Comparison of ENCODE assay signal across 22 cellular contexts in the genomic region with DNA sequence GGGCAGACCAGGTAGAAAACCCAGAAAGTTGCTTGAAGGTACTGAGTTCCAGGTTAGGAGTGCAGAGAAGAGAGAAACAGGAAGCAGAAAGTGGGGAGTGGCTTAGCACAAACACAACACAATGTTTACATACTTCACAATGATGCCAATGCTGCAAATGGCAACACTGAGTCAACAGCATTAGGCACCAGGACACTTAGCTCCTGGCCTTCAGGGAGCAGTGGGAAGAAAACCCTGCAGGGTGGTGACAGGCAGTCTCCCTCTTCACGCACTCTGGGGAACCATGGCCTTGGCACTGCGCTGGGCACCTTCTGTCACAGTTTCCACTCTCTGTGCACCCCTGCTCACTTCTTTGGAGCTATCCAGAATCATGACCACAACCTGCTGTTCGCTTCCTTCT. TPM values are rescaled to one million over a fixed set of nuclear protein-coding genes. Genes with fewer than 3 reads are reported as not detected.
A peak's percentile ranks its signal among the peaks of the same experiment; 100 is the strongest.
DNase-seq lines count a peak whose midpoint lies in the region; ATAC-seq and TF ChIP-seq lines count a peak whose summit lies in the region.
"Had no signal": no experiment of that assay in that cellular context is flagged by ENCODE, and none has a peak within 500 bp of the region (broad histone marks: within the 10 kb centered on the region; RNA-seq: fewer than 3 reads in every experiment).

No MANE protein-coding gene starts in this region.

- no peak overlapping the region for H3K4me3 Mint-ChIP-seq in activated naive CD8-positive, alpha-beta T cell treated with anti-CD3 and anti-CD28 coated beads, Interleukin-2, amount 50 U/mL, for 24 hours
- H3K4me3 Mint-ChIP-seq: activated CD8-positive, alpha-beta memory T cell treated with anti-CD3 and anti-CD28 coated beads, Interleukin-2, amount 10 ng/mL, durations not matched to agents 7 days and 5 days; brain; CD4-positive, alpha-beta T cell; endodermal cell; stimulated activated naive CD8-positive, alpha-beta T cell treated with anti-CD3 and anti-CD28 coated beads, Interleukin-15, Interleukin-2, amounts not matched to agents 100 ng/mL and 50 ng/mL, for 24 hours had no signal

- no peaks in the 10 kb centered on the region for H3K27me3 ChIP-seq in lower lobe of right lung (ENCODE audit: low read depth)

- no peak for TF ChIP-seq CTCF in lower lobe of right lung (IDR thresholded peaks at IDR 0.05)

- ATAC-seq in lower lobe of right lung (peak; percentile 16 to 19), GM21360 (IDR thresholded peaks at IDR 0.05; ENCODE audit: unreplicated experiment) (no peak)
- ATAC-seq in activated naive CD8-positive, alpha-beta T cell treated with anti-CD3 and anti-CD28 coated beads, Interleukin-2, amount 50 U/mL, for 24 hours, result no peak
- ATAC-seq: activated CD8-positive, alpha-beta memory T cell treated with anti-CD3 and anti-CD28 coated beads, Interleukin-2, amount 10 ng/mL, durations not matched to agents 7 days and 5 days had no signal

- intact Hi-C loops in lower lobe of right lung (cut with DNase I), result no loop called here

- no peak overlapping the region for H3K27ac ChIP-seq in lower lobe of right lung
- H3K27ac ChIP-seq: tibial nerve had no signal

- H3K9me3 ChIP-seq in lower lobe of right lung, result no peaks in the 10 kb centered on the region
- H3K9me3 ChIP-seq: HAP-1, tibial nerve had no signal

- peaks cover 4% of the 10 kb centered on the region for H3K4me1 ChIP-seq in lower lobe of right lung
- H3K4me1 ChIP-seq: HAP-1, tibial nerve had no signal

- DNase-seq in COLO668 (lab: John Stamatoyannopoulos, UW; ENCODE audit: unreplicated experiment) (peak; percentile 50), LoVo (ENCODE audit: low spot score) (peak; percentile 26), NCI-H774 (lab: John Stamatoyannopoulos, UW) (peak; percentile 65), lower lobe of right lung (no peak)
- no peak for DNase-seq in activated effector memory CD4-positive, alpha-beta T cell treated with anti-CD3 and anti-CD28 coated beads, Interleukin-2, amount 50 U/mL, for 16 hours
- no peak for DNase-seq in activated CD8-positive, alpha-beta memory T cell treated with anti-CD3 and anti-CD28 coated beads, Interleukin-2, amount 50 U/mL, for 4 hours
- no peak for DNase-seq in activated naive CD8-positive, alpha-beta T cell treated with anti-CD3 and anti-CD28 coated beads, Interleukin-2, amount 50 U/mL, for 24 hours
- DNase-seq: activated CD4-positive, alpha-beta T cell treated with anti-CD3 and anti-CD28 coated beads for 4 hours; activated CD8-positive, alpha-beta memory T cell treated with anti-CD3 and anti-CD28 coated beads, Interleukin-2, amount 10 ng/mL, durations not matched to agents 7 days and 5 days; CD4-positive, alpha-beta T cell; endodermal cell; KG1; MV-4-11; NCI-H2171 treated with DMSO at 0.1 percent for 48 hours; NK-92 treated with Interleukin-12 subunit alpha and Interleukin-12 subunit beta, amount 100 ng/mL, for 24 hours; stimulated activated CD4-positive, alpha-beta T cell treated with anti-CD3 and anti-CD28 coated beads, Interleukin-4, amount 100 ng/mL, for 1 hour; SW 1271 had no signal

- no peaks in the 10 kb centered on the region for H3K36me3 Mint-ChIP-seq in activated naive CD8-positive, alpha-beta T cell treated with anti-CD3 and anti-CD28 coated beads, Interleukin-2, amount 50 U/mL, for 24 hours (ENCODE audit: low read depth)
- H3K36me3 Mint-ChIP-seq: activated CD8-positive, alpha-beta memory T cell treated with anti-CD3 and anti-CD28 coated beads, Interleukin-2, amount 10 ng/mL, durations not matched to agents 7 days and 5 days; brain had no signal

- no peak overlapping the region for H3K4me3 ChIP-seq in lower lobe of right lung
- H3K4me3 ChIP-seq: HAP-1, tibial nerve had no signal

- peaks cover 21% of the 10 kb centered on the region for H3K27me3 Mint-ChIP-seq in activated naive CD8-positive, alpha-beta T cell treated with anti-CD3 and anti-CD28 coated beads, Interleukin-2, amount 50 U/mL, for 24 hours
- H3K27me3 Mint-ChIP-seq: brain had no signal

- H3K4me1 Mint-ChIP-seq in activated naive CD8-positive, alpha-beta T cell treated with anti-CD3 and anti-CD28 coated beads, Interleukin-2, amount 50 U/mL, for 24 hours, result peaks cover under 1% of the 10 kb centered on the region
- H3K4me1 Mint-ChIP-seq: activated CD8-positive, alpha-beta memory T cell treated with anti-CD3 and anti-CD28 coated beads, Interleukin-2, amount 10 ng/mL, durations not matched to agents 7 days and 5 days; brain had no signal

- no peaks in the 10 kb centered on the region for H3K36me3 ChIP-seq in lower lobe of right lung
- H3K36me3 ChIP-seq: HAP-1, tibial nerve had no signal

- no peak overlapping the region for H3K27ac Mint-ChIP-seq in activated naive CD8-positive, alpha-beta T cell treated with anti-CD3 and anti-CD28 coated beads, Interleukin-2, amount 50 U/mL, for 24 hours
- H3K27ac Mint-ChIP-seq: activated CD8-positive, alpha-beta memory T cell treated with anti-CD3 and anti-CD28 coated beads, Interleukin-2, amount 10 ng/mL, durations not matched to agents 7 days and 5 days; brain; CD4-positive, alpha-beta T cell; endodermal cell; stimulated activated naive CD8-positive, alpha-beta T cell treated with anti-CD3 and anti-CD28 coated beads, Interleukin-15, Interleukin-2, amounts not matched to agents 100 ng/mL and 50 ng/mL, for 24 hours had no signal

- H3K9me3 Mint-ChIP-seq in activated naive CD8-positive, alpha-beta T cell treated with anti-CD3 and anti-CD28 coated beads, Interleukin-2, amount 50 U/mL, for 24 hours, result no peaks in the 10 kb centered on the region
- H3K9me3 Mint-ChIP-seq: CD4-positive, alpha-beta T cell; endodermal cell; stimulated activated naive CD8-positive, alpha-beta T cell treated with anti-CD3 and anti-CD28 coated beads, Interleukin-15, Interleukin-2, amounts not matched to agents 100 ng/mL and 50 ng/mL, for 24 hours had no signal

RNA-seq across cellular contexts. Expression of a gene that starts 7.3 kb away (rescaled TPM):
- total RNA-seq in lower lobe of right lung, result 19.5 TPM

Comparison
In these comparisons a context has a peak if more than half of its experiments do, and no peak if none do; other contexts are left out.
1. DNase-seq: peak in COLO668 (single experiment), LoVo (single experiment) and NCI-H774 (single experiment); none in lower lobe of right lung (single experiment), activated effector memory CD4-positive, alpha-beta T cell treated with anti-CD3 and anti-CD28 coated beads, Interleukin-2, amount 50 U/mL, for 16 hours (single experiment), activated CD8-positive, alpha-beta memory T cell treated with anti-CD3 and anti-CD28 coated beads, Interleukin-2, amount 50 U/mL, for 4 hours (single experiment) and activated naive CD8-positive, alpha-beta T cell treated with anti-CD3 and anti-CD28 coated beads, Interleukin-2, amount 50 U/mL, for 24 hours (single experiment).
2. ATAC-seq: peak in lower lobe of right lung (2 of 2); none in activated naive CD8-positive, alpha-beta T cell treated with anti-CD3 and anti-CD28 coated beads, Interleukin-2, amount 50 U/mL, for 24 hours (single experiment) and GM21360 (single experiment).